In genomic region chr12:10968765-10969456, GRCh38 we compare ENCODE assay signal across 16 cellular contexts. TPM values are rescaled to one million over a fixed set of nuclear protein-coding genes. Genes with fewer than 3 reads are reported as not detected.
DNase-seq lines count a peak whose midpoint lies in the region; ATAC-seq and TF ChIP-seq lines count a peak whose summit lies in the region.
"Had no signal": no experiment of that assay in that cellular context is flagged by ENCODE, and none has a peak within 500 bp of the region (broad histone marks: within the 10 kb centered on the region; RNA-seq: fewer than 3 reads in every experiment).

No MANE protein-coding gene starts in this region.

- DNase-seq in dermis microvascular lymphatic vessel endothelial cell (ENCODE audit: low read depth in 2 of 2) (peak; percentile 10 to 50), lower leg skin (ENCODE audit: low spot score in 2 of 2) (peak; percentile 65 to 88), upper lobe of left lung (peak; percentile 30 to 47), NAMALWA (ENCODE audit: low spot score) (no peak), NCI-H1105 treated with DMSO at 0.1 percent for 48 hours (lab: John Stamatoyannopoulos, UW) (no peak), NCI-H82 treated with DMSO at 0.1 percent for 48 hours (lab: John Stamatoyannopoulos, UW; ENCODE audit: unreplicated experiment) (no peak)
- no peak for DNase-seq in natural killer cell treated with Interleukin-12 subunit alpha and Interleukin-12 subunit beta and Interleukin-15 and Interleukin-18, amount 100 ng/mL, for 72 hours (ENCODE audit: low spot score)
- DNase-seq: activated T-cell treated with anti-CD3 and anti-CD28 coated beads, Interleukin-2, amount 50 U/mL, for 24 hours; hippocampal formation; naive thymus-derived CD4-positive, alpha-beta T cell; NCI-H2227 treated with DMSO at 0.1 percent for 48 hours; RPMI8226; stimulated activated CD4-positive, alpha-beta T cell treated with anti-CD3 and anti-CD28 coated beads, Interleukin-4, amount 100 ng/mL, for 4 hours had no signal

- TF ChIP-seq CTCF in lower leg skin (IDR thresholded peaks at IDR 0.05) (no peak), upper lobe of left lung (IDR thresholded peaks at IDR 0.05) (no peak)

- no peaks in the 10 kb centered on the region for H3K36me3 Mint-ChIP-seq in natural killer cell treated with Interleukin-12 subunit alpha and Interleukin-12 subunit beta and Interleukin-15 and Interleukin-18, amount 100 ng/mL, for 72 hours

- peak in 1 of 2 donors; percentile 38 for ATAC-seq in upper lobe of left lung (ENCODE audit: low FRiP score in 2 of 2)
- ATAC-seq in natural killer cell treated with Interleukin-12 subunit alpha and Interleukin-12 subunit beta and Interleukin-15 and Interleukin-18, amount 100 ng/mL, for 72 hours, result no peak
- ATAC-seq: K562; naive thymus-derived CD4-positive, alpha-beta T cell had no signal

- H3K4me3 ChIP-seq in lower leg skin (ENCODE audit: low read depth, poor library complexity, severe bottlenecking) (no peak overlapping the region), upper lobe of left lung (no peak overlapping the region)
- H3K4me3 ChIP-seq: K562 had no signal

- H3K4me3 Mint-ChIP-seq in natural killer cell treated with Interleukin-12 subunit alpha and Interleukin-12 subunit beta and Interleukin-15 and Interleukin-18, amount 100 ng/mL, for 72 hours, result no peak overlapping the region
- H3K4me3 Mint-ChIP-seq: activated T-cell treated with anti-CD3 and anti-CD28 coated beads, Interleukin-2, amount 50 U/mL, for 24 hours; naive thymus-derived CD4-positive, alpha-beta T cell had no signal

- no peaks in the 10 kb centered on the region for H3K36me3 ChIP-seq in upper lobe of left lung

- no peaks in the 10 kb centered on the region for H3K9me3 ChIP-seq in upper lobe of left lung

- 54 to 55% methylated on average over 15 of the region's 15 CpGs for WGBS in lower leg skin, 2 donors
- 62 to 64% methylated on average over 13 to 15 of the region's 15 CpGs for WGBS in upper lobe of left lung, 2 donors

- H3K27me3 ChIP-seq in upper lobe of left lung, result no peaks in the 10 kb centered on the region

- H3K9me3 Mint-ChIP-seq in natural killer cell treated with Interleukin-12 subunit alpha and Interleukin-12 subunit beta and Interleukin-15 and Interleukin-18, amount 100 ng/mL, for 72 hours, result no peaks in the 10 kb centered on the region
- H3K9me3 Mint-ChIP-seq: activated T-cell treated with anti-CD3 and anti-CD28 coated beads, Interleukin-2, amount 50 U/mL, for 24 hours; naive thymus-derived CD4-positive, alpha-beta T cell had no signal

- intact Hi-C loops in lower leg skin (cut with DNase I; ENCODE audit: low total_unique reads), result no loop called here

- H3K27ac ChIP-seq in upper lobe of left lung, result no peak overlapping the region
- H3K27ac ChIP-seq: VCaP had no signal

- no peak overlapping the region for H3K27ac Mint-ChIP-seq in natural killer cell treated with Interleukin-12 subunit alpha and Interleukin-12 subunit beta and Interleukin-15 and Interleukin-18, amount 100 ng/mL, for 72 hours
- H3K27ac Mint-ChIP-seq: activated T-cell treated with anti-CD3 and anti-CD28 coated beads, Interleukin-2, amount 50 U/mL, for 24 hours; naive thymus-derived CD4-positive, alpha-beta T cell had no signal

- TF ChIP-seq EP300 in Ishikawa (IDR thresholded peaks at IDR 0.05; ENCODE audit: borderline replicate concordance) (no peak), upper lobe of left lung (IDR thresholded peaks at IDR 0.05) (no peak)

- H3K27me3 Mint-ChIP-seq in natural killer cell treated with Interleukin-12 subunit alpha and Interleukin-12 subunit beta and Interleukin-15 and Interleukin-18, amount 100 ng/mL, for 72 hours, result no peaks in the 10 kb centered on the region
- H3K27me3 Mint-ChIP-seq: activated T-cell treated with anti-CD3 and anti-CD28 coated beads, Interleukin-2, amount 50 U/mL, for 24 hours; naive thymus-derived CD4-positive, alpha-beta T cell had no signal

- no peak for TF ChIP-seq POLR2A in lower leg skin (IDR thresholded peaks at IDR 0.05)
- no peak for TF ChIP-seq POLR2A in upper lobe of left lung (IDR thresholded peaks at IDR 0.05)

- peaks cover 3 to 6% (median 4%) of the 10 kb centered on the region in 4 donors for H3K4me1 ChIP-seq in upper lobe of left lung

- no peaks in the 10 kb centered on the region for H3K4me1 Mint-ChIP-seq in natural killer cell treated with Interleukin-12 subunit alpha and Interleukin-12 subunit beta and Interleukin-15 and Interleukin-18, amount 100 ng/mL, for 72 hours (ENCODE audit: low read depth in 2 of 2)

- TF ChIP-seq RAD21 in Ishikawa (IDR thresholded peaks at IDR 0.05; ENCODE audit: low read depth), result no peak

TF ChIP-seq in Ishikawa, 13 proteins besides CTCF, POLR2A, EP300 and RAD21:
- TF ChIP-seq CEBPB (IDR thresholded peaks at IDR 0.05) (peak; percentile 10; the same call in 1 of the 2 replicates), CREB1 (IDR thresholded peaks at IDR 0.05; ENCODE audit: low read depth) (no peak)
TF ChIP-seq in Ishikawa: peak in this region for 1.

RNA-seq across cellular contexts. Expression of gene TAS2R50, which starts 17.8 kb away (rescaled TPM):
- total RNA-seq in dermis microvascular lymphatic vessel endothelial cell (1.2 and 1.8 TPM in 2 replicates), lower leg skin (under 1 TPM in 2 of 4 donors, not detected in 2; 0.30 to 0.42 TPM), upper lobe of left lung (1 to 10 TPM in 4 of 6 donors, under 1 TPM in 1, not detected in 1; 0.67 to 6.2 (median 1.8) TPM)
- 1 to 10 TPM; 1.5 to 7.0 TPM for total RNA-seq in natural killer cell treated with Interleukin-12 subunit alpha and Interleukin-12 subunit beta and Interleukin-15 and Interleukin-18, amount 100 ng/mL, for 72 hours

RNA-seq across cellular contexts. Expression of gene TAS2R20, which starts 29.2 kb away (rescaled TPM):
- 1.3 and 2.3 TPM in 2 replicates for total RNA-seq in dermis microvascular lymphatic vessel endothelial cell
- 1 to 10 TPM in 1 of 4 donors, under 1 TPM in 3; 0.34 to 1.4 (median 0.66) TPM for total RNA-seq in lower leg skin
- total RNA-seq in upper lobe of left lung, result 1 to 10 TPM in 5 of 6 donors, under 1 TPM in 1; 0.84 to 6.3 (median 2.4) TPM
- 1 to 10 TPM; 1.6 to 5.2 TPM for total RNA-seq in natural killer cell treated with Interleukin-12 subunit alpha and Interleukin-12 subunit beta and Interleukin-15 and Interleukin-18, amount 100 ng/mL, for 72 hours

RNA-seq across cellular contexts. Expression of gene TAS2R14, which starts 29.8 kb away (rescaled TPM):
- total RNA-seq in dermis microvascular lymphatic vessel endothelial cell, result 0.90 and 1.0 TPM in 2 replicates
- total RNA-seq in lower leg skin, result 1 to 10 TPM in 1 of 4 donors, under 1 TPM in 3; 0.49 to 1.3 (median 0.73) TPM
- total RNA-seq in upper lobe of left lung, result 10 to 100 TPM in 1 of 6 donors, 1 to 10 TPM in 4, under 1 TPM in 1; 0.94 to 12.7 (median 2.8) TPM
- total RNA-seq in natural killer cell treated with Interleukin-12 subunit alpha and Interleukin-12 subunit beta and Interleukin-15 and Interleukin-18, amount 100 ng/mL, for 72 hours, result 1 to 10 TPM; 2.3 to 6.2 TPM

RNA-seq across cellular contexts. Expression of gene PRH2, which starts 39.9 kb away (rescaled TPM):
- not detected in 2 replicates for total RNA-seq in dermis microvascular lymphatic vessel endothelial cell
- total RNA-seq in lower leg skin, result not detected
- under 1 TPM in 1 of 6 donors, not detected in 5; 0.63 TPM for total RNA-seq in upper lobe of left lung
- total RNA-seq in natural killer cell treated with Interleukin-12 subunit alpha and Interleukin-12 subunit beta and Interleukin-15 and Interleukin-18, amount 100 ng/mL, for 72 hours, result not detected
- total RNA-seq: K562 had no signal

RNA-seq across cellular contexts. Expression of gene TAS2R19, which starts 53.5 kb away (rescaled TPM):
- total RNA-seq in dermis microvascular lymphatic vessel endothelial cell, result 1.7 and 3.4 TPM in 2 replicates
- 1 to 10 TPM in 2 of 4 donors, under 1 TPM in 2; 0.34 to 7.0 (median 1.5) TPM for total RNA-seq in lower leg skin
- 10 to 100 TPM in 2 of 6 donors, 1 to 10 TPM in 4; 1.2 to 17.8 (median 4.0) TPM for total RNA-seq in upper lobe of left lung
- 10 to 100 TPM in 1 of 2 donors, 1 to 10 TPM in 1; 4.2 to 11.7 TPM for total RNA-seq in natural killer cell treated with Interleukin-12 subunit alpha and Interleukin-12 subunit beta and Interleukin-15 and Interleukin-18, amount 100 ng/mL, for 72 hours

Comparison
In these comparisons a context has a peak if more than half of its experiments do, and no peak if none do; other contexts are left out.
1. DNase-seq: peak in dermis microvascular lymphatic vessel endothelial cell (2 of 2), lower leg skin (2 of 2) and upper lobe of left lung (2 of 2); none in natural killer cell treated with Interleukin-12 subunit alpha and Interleukin-12 subunit beta and Interleukin-15 and Interleukin-18, amount 100 ng/mL, for 72 hours (single experiment), NAMALWA (single experiment), NCI-H1105 treated with DMSO at 0.1 percent for 48 hours (single experiment) and NCI-H82 treated with DMSO at 0.1 percent for 48 hours (single experiment).